Comparison of ENCODE assay signal across 13 cellular contexts in genomic region chr19:37928527-37929286, GRCh38. TPM values are rescaled to one million over a fixed set of nuclear protein-coding genes. Genes with fewer than 3 reads are reported as not detected.
DNase-seq lines count a peak whose midpoint lies in the region; ATAC-seq and TF ChIP-seq lines count a peak whose summit lies in the region.
"Had no signal": no experiment of that assay in that cellular context is flagged by ENCODE, and none has a peak within 500 bp of the region (broad histone marks: within the 10 kb centered on the region; RNA-seq: fewer than 3 reads in every experiment).

No MANE protein-coding gene starts in this region.

- no peak overlapping the region for H2BK20ac ChIP-seq in IMR-90 (ENCODE audit: low read depth, low read length)

- H2AFZ ChIP-seq in IMR-90 (replicated peaks; ENCODE audit: low read length, poor library complexity): no peak overlapping the region

- no peak overlapping the region for H3K27ac ChIP-seq in IMR-90 (ENCODE audit: insufficient read depth, low read length)

- H2AK5ac ChIP-seq in IMR-90 (ENCODE audit: low read depth, low read length): peak overlapping the region; percentile 24; the same call in 1 of the 2 replicates

- peaks cover 10% of the 10 kb centered on the region for H3K4me1 ChIP-seq in IMR-90 (ENCODE audit: control insufficient read depth, insufficient read depth, low read length)

- H3K4ac ChIP-seq in IMR-90 (ENCODE audit: low read depth, low read length): no peak overlapping the region

- H3K4me2 ChIP-seq in IMR-90 (ENCODE audit: low read depth, low read length): no peak overlapping the region

- H2BK120ac ChIP-seq in IMR-90 (ENCODE audit: low read depth, low read length): no peak overlapping the region

- TF ChIP-seq POLR2A in IMR-90 (IDR thresholded peaks at IDR 0.05; ENCODE audit: low read depth, low read length): no peak

- in situ Hi-C loops in IMR-90 (cut with MboI; ENCODE audit: low sequenced_read_pairs): no loop called here

- H4K8ac ChIP-seq in IMR-90 (ENCODE audit: low read depth in 2 of 2, low read length in 2 of 2): no peak overlapping the region

- H4K5ac ChIP-seq in IMR-90 (ENCODE audit: low read depth, low read length): no peak overlapping the region

- H3K4me1 Mint-ChIP-seq in glutamatergic neuron (ENCODE audit: low read depth, unreplicated experiment): peaks cover 34% of the 10 kb centered on the region
- no peaks in the 10 kb centered on the region for H3K4me1 Mint-ChIP-seq in activated CD4-positive, alpha-beta memory T cell treated with anti-CD3 and anti-CD28 coated beads, Interleukin-2, amount 10 ng/mL, durations not matched to agents 7 days and 5 days

- no peak overlapping the region for H3K18ac ChIP-seq in IMR-90 (ENCODE audit: low read depth, low read length)

- H2BK5ac ChIP-seq in IMR-90 (ENCODE audit: low read depth, low read length, poor library complexity, severe bottlenecking): no peak overlapping the region

- no peak overlapping the region for H2AK9ac ChIP-seq in IMR-90 (replicated peaks; ENCODE audit: low read depth, low read length, poor library complexity)

- peaks cover 26 to 83% of the 10 kb centered on the region in 2 experiments for H3K79me1 ChIP-seq in IMR-90 (ENCODE audit: low read depth in 1 of 2, low read length in 2 of 2)

- peaks cover 34% of the 10 kb centered on the region for H4K20me1 ChIP-seq in IMR-90 (ENCODE audit: insufficient read depth, low read length)

- POLR2A ChIA-PET in IMR-90 (lab: Charles Lee; ENCODE audit: unreplicated experiment): no interaction called here
- POLR2A ChIA-PET in activated CD4-positive, alpha-beta memory T cell treated with anti-CD3 and anti-CD28 coated beads, Interleukin-2, amount 10 ng/mL, durations not matched to agents 7 days and 5 days (lab: Charles Lee): no interaction called here

- TF ChIP-seq RAD21 in IMR-90 (IDR thresholded peaks at IDR 0.05; ENCODE audit: low read length): no peak

- no peaks in the 10 kb centered on the region for H3K27me3 ChIP-seq in IMR-90 (ENCODE audit: control insufficient read depth, insufficient read depth, low read length)

- H2BK15ac ChIP-seq in IMR-90 (ENCODE audit: low read depth, low read length): no peak overlapping the region

- CTCF ChIA-PET in IMR-90 (lab: Yijun Ruan, JAX): no interaction called here
- CTCF ChIA-PET in activated CD4-positive, alpha-beta memory T cell treated with anti-CD3 and anti-CD28 coated beads, Interleukin-2, amount 10 ng/mL, durations not matched to agents 7 days and 5 days (lab: Charles Lee): no interaction called here

- H3K9me3 ChIP-seq in IMR-90 (ENCODE audit: control insufficient read depth, insufficient read depth, low read length): peaks cover 3% of the 10 kb centered on the region

- H3K27me3 Mint-ChIP-seq in glutamatergic neuron (ENCODE audit: unreplicated experiment): peaks cover 10% of the 10 kb centered on the region
- no peaks in the 10 kb centered on the region for H3K27me3 Mint-ChIP-seq in activated CD4-positive, alpha-beta memory T cell treated with anti-CD3 and anti-CD28 coated beads, Interleukin-2, amount 10 ng/mL, durations not matched to agents 7 days and 5 days
- H3K27me3 Mint-ChIP-seq: activated naive CD8-positive, alpha-beta T cell treated with anti-CD3 and anti-CD28 coated beads, Interleukin-2, amount 10 ng/mL, durations not matched to agents 7 days and 5 days had no signal

- dilution Hi-C loops in IMR-90 (cut with HindIII; ENCODE audit: low sequenced_read_pairs, unreplicated experiment): no loop called here

- H3K9ac ChIP-seq in IMR-90 (ENCODE audit: low read depth, low read length): no peak overlapping the region

- ATAC-seq in GM21619 (IDR thresholded peaks at IDR 0.05; ENCODE audit: unreplicated experiment) (peak; percentile 41), IMR-90 (ENCODE audit: low read depth) (no peak)
- ATAC-seq: PC-3, sciatic nerve had no signal

- no peak for TF ChIP-seq CTCF in GM12875 (IDR thresholded peaks at IDR 0.05; ENCODE audit: borderline replicate concordance, insufficient read depth, low read depth, low read length)
- no peak for TF ChIP-seq CTCF in IMR-90 (conservative IDR thresholded peaks at IDR 0.05; ENCODE audit: low read depth, low read length)
- TF ChIP-seq CTCF in glutamatergic neuron (IDR thresholded peaks at IDR 0.05; ENCODE audit: partially characterized antibody, unreplicated experiment): no peak

- DNase-seq in IMR-90 (no peak), glutamatergic neuron (no peak), NCI-H524 treated with DMSO at 0.1 percent for 48 hours (lab: John Stamatoyannopoulos, UW) (no peak), COLO668 (lab: John Stamatoyannopoulos, UW; ENCODE audit: unreplicated experiment) (no peak)
- no peak for DNase-seq in NK-92 treated with Interleukin-12 subunit alpha and Interleukin-12 subunit beta, amount 100 ng/mL, for 24 hours (lab: John Stamatoyannopoulos, UW)
- DNase-seq in activated CD4-positive, alpha-beta memory T cell treated with anti-CD3 and anti-CD28 coated beads, Interleukin-2, amount 10 ng/mL, durations not matched to agents 7 days and 5 days: no peak
- DNase-seq: activated naive CD8-positive, alpha-beta T cell treated with anti-CD3 and anti-CD28 coated beads, Interleukin-2, amount 10 ng/mL, durations not matched to agents 7 days and 5 days; PC-3 had no signal

- peak overlapping the region; percentile 91 for H3K27ac Mint-ChIP-seq in glutamatergic neuron (ENCODE audit: unreplicated experiment)
- H3K27ac Mint-ChIP-seq in activated CD4-positive, alpha-beta memory T cell treated with anti-CD3 and anti-CD28 coated beads, Interleukin-2, amount 10 ng/mL, durations not matched to agents 7 days and 5 days: no peak overlapping the region
- H3K27ac Mint-ChIP-seq: activated naive CD8-positive, alpha-beta T cell treated with anti-CD3 and anti-CD28 coated beads, Interleukin-2, amount 10 ng/mL, durations not matched to agents 7 days and 5 days had no signal

- peaks cover 9% of the 10 kb centered on the region for H3K9me3 Mint-ChIP-seq in glutamatergic neuron (ENCODE audit: unreplicated experiment)
- peaks cover 3% of the 10 kb centered on the region for H3K9me3 Mint-ChIP-seq in activated CD4-positive, alpha-beta memory T cell treated with anti-CD3 and anti-CD28 coated beads, Interleukin-2, amount 10 ng/mL, durations not matched to agents 7 days and 5 days
- H3K9me3 Mint-ChIP-seq: activated naive CD8-positive, alpha-beta T cell treated with anti-CD3 and anti-CD28 coated beads, Interleukin-2, amount 10 ng/mL, durations not matched to agents 7 days and 5 days had no signal

- BruUV-seq in IMR-90 (replicated peaks; lab: Mats Ljungman, UMichigan): no TSS peak

- H3K36me3 ChIP-seq in IMR-90 (ENCODE audit: control insufficient read depth, insufficient read depth, low read length): no peaks in the 10 kb centered on the region

- intact Hi-C loops in IMR-90 (cut with micrococcal nuclease): no loop called here

- H3K56ac ChIP-seq in IMR-90 (ENCODE audit: extremely low read depth, insufficient read depth, low read length): no peak overlapping the region

- H3K23ac ChIP-seq in IMR-90 (ENCODE audit: low read depth, low read length): no peak overlapping the region

- H3K4me3 ChIP-seq in GM12875 (ENCODE audit: low read depth, low read length): peak overlapping the region; percentile 21
- H3K4me3 ChIP-seq in IMR-90 (ENCODE audit: insufficient read depth, low read depth, low read length): no peak overlapping the region

- 79% methylated on average over 2 of the region's 5 CpGs; no CpG with 5 or more reads in 1 of the 2 experiments for WGBS in IMR-90 (ENCODE audit: extremely low coverage in 2 of 2, insufficient read length in 1 of 2), 2 experiments

- H4K91ac ChIP-seq in IMR-90 (ENCODE audit: insufficient read depth, low read depth, low read length): no peak overlapping the region

- peaks cover 6% of the 10 kb centered on the region for H3K9me1 ChIP-seq in IMR-90 (ENCODE audit: insufficient read depth, low read length)

- H3K4me3 Mint-ChIP-seq in glutamatergic neuron (ENCODE audit: unreplicated experiment): peak overlapping the region; percentile 86
- no peak overlapping the region for H3K4me3 Mint-ChIP-seq in activated CD4-positive, alpha-beta memory T cell treated with anti-CD3 and anti-CD28 coated beads, Interleukin-2, amount 10 ng/mL, durations not matched to agents 7 days and 5 days
- H3K4me3 Mint-ChIP-seq: activated naive CD8-positive, alpha-beta T cell treated with anti-CD3 and anti-CD28 coated beads, Interleukin-2, amount 10 ng/mL, durations not matched to agents 7 days and 5 days had no signal

- H3K36me3 Mint-ChIP-seq in glutamatergic neuron (ENCODE audit: unreplicated experiment): no peaks in the 10 kb centered on the region
- H3K36me3 Mint-ChIP-seq in activated CD4-positive, alpha-beta memory T cell treated with anti-CD3 and anti-CD28 coated beads, Interleukin-2, amount 10 ng/mL, durations not matched to agents 7 days and 5 days (ENCODE audit: low read depth): no peaks in the 10 kb centered on the region

- H3K14ac ChIP-seq in IMR-90 (replicated peaks; ENCODE audit: low read depth, low read length): 0 out of 2 replicates have a peak overlapping the region, but pooled peaks have one; percentile 52

TF ChIP-seq in IMR-90, 13 proteins besides CTCF, POLR2A, EP300 and RAD21 (continues in another document):
- no peak for TF ChIP-seq MXI1 (IDR thresholded peaks at IDR 0.05; ENCODE audit: borderline replicate concordance, low read depth, low read length)
- no peak for TF ChIP-seq MAZ (IDR thresholded peaks at IDR 0.05; ENCODE audit: borderline replicate concordance, low read depth, low read length)
- TF ChIP-seq CHD1 (IDR thresholded peaks at IDR 0.05; ENCODE audit: low read depth, low read length): no peak
- TF ChIP-seq RFX5 (IDR thresholded peaks at IDR 0.05; ENCODE audit: low read depth, low read length): no peak
- TF ChIP-seq CEBPB (IDR thresholded peaks at IDR 0.05; ENCODE audit: low read depth, low read length): no peak
- no peak for TF ChIP-seq RCOR1 (IDR thresholded peaks at IDR 0.05; ENCODE audit: insufficient replicate concordance, low read length)
- no peak for TF ChIP-seq NFE2L2 (IDR thresholded peaks at IDR 0.05; ENCODE audit: low read depth, low read length)

RNA-seq across cellular contexts. Expression of gene SIPA1L3, which starts 21.7 kb away (rescaled TPM):
- 4.1 and 8.3 TPM in 2 replicates for total RNA-seq in IMR-90 (2012; rRNA removed)
- 9.4 and 12.7 TPM in 2 replicates for polyA plus RNA-seq in IMR-90 (2012; rRNA removed)
- 9.1 and 10.4 TPM in 2 replicates for polyA plus RNA-seq in IMR-90 (2012; cell fraction: cytosol; rRNA removed)
- 17.5 and 25.3 TPM in 2 replicates for polyA plus RNA-seq in IMR-90 (2012; cell fraction: nucleus; rRNA removed; ENCODE audit: low replicate concordance)
- total RNA-seq in glutamatergic neuron (ENCODE audit: unreplicated experiment): 97.7 TPM
- 10 to 100 TPM; 13.6 to 15.2 TPM for total RNA-seq in activated CD4-positive, alpha-beta memory T cell treated with anti-CD3 and anti-CD28 coated beads, Interleukin-2, amount 10 ng/mL, durations not matched to agents 7 days and 5 days

RNA-seq across cellular contexts. Expression of gene WDR87, which starts 22.3 kb away (rescaled TPM):
- total RNA-seq in IMR-90 (2012; rRNA removed) (not detected in 2 replicates), glutamatergic neuron (ENCODE audit: unreplicated experiment) (not detected)
- not detected in 2 replicates for polyA plus RNA-seq in IMR-90 (2012; rRNA removed)
- polyA plus RNA-seq in IMR-90 (2012; cell fraction: cytosol; rRNA removed): not detected in 2 replicates
- not detected in 2 replicates for polyA plus RNA-seq in IMR-90 (2012; cell fraction: nucleus; rRNA removed; ENCODE audit: low replicate concordance)
- not detected for total RNA-seq in activated CD4-positive, alpha-beta memory T cell treated with anti-CD3 and anti-CD28 coated beads, Interleukin-2, amount 10 ng/mL, durations not matched to agents 7 days and 5 days
- total RNA-seq: activated naive CD8-positive, alpha-beta T cell treated with anti-CD3 and anti-CD28 coated beads, Interleukin-2, amount 10 ng/mL, durations not matched to agents 7 days and 5 days; glomerular endothelial cell; PC-3; sciatic nerve; urinary bladder had no signal
- polyA plus RNA-seq: urinary bladder had no signal
